8 cellular contexts compared by ENCODE assay signal in genomic region chr3:172750069-172750367, GRCh38. TPM values are rescaled to one million over a fixed set of nuclear protein-coding genes. Genes with fewer than 3 reads are reported as not detected.
DNase-seq lines count a peak whose midpoint lies in the region; TF ChIP-seq lines count a peak whose summit lies in the region.

No MANE protein-coding gene starts in this region.

- H3K9me3 ChIP-seq in DOHH2 (ENCODE audit: control insufficient read depth, insufficient read depth, low read length) (no peaks in the 10 kb centered on the region), NT2/D1 (ENCODE audit: insufficient read depth, low read length) (0 out of 2 replicates have a peak, but pooled peaks cover 5% of the 10 kb centered on the region), parathyroid adenoma (ENCODE audit: control insufficient read depth, low read length) (no peaks in the 10 kb centered on the region)

- H3K79me2 ChIP-seq in DOHH2 (ENCODE audit: control insufficient read depth, low read length) (peaks cover 44% of the 10 kb centered on the region), parathyroid adenoma (no peaks in the 10 kb centered on the region)

- H3K4me2 ChIP-seq in DOHH2 (ENCODE audit: low read length) (peak overlapping the region; percentile 76), parathyroid adenoma (ENCODE audit: low read length) (peak overlapping the region; percentile 100)

- DNase-seq in NT2/D1 (ENCODE audit: low read depth, low spot score) (no peak), epithelial cell of prostate (ENCODE audit: low read depth, low spot score) (no peak), dermis blood vessel endothelial cell (no peak), activated gamma-delta T cell treated with Interleukin-2 at 50 U/mL for 16 hours (no peak), KBM-7 (no peak)
- DNase-seq in activated CD4-positive, CD25-positive, alpha-beta regulatory T cell treated with anti-CD3 and anti-CD28 coated beads, Interleukin-2, amount 50 U/mL, for 72 hours, result no peak

- H3K9ac ChIP-seq in NT2/D1 (ENCODE audit: insufficient read length, low read depth) (peak overlapping the region; percentile 43), parathyroid adenoma (no peak overlapping the region)

- H3K27me3 ChIP-seq in DOHH2 (ENCODE audit: control insufficient read depth, low read length) (0 out of 2 replicates have a peak, but pooled peaks cover 2% of the 10 kb centered on the region), NT2/D1 (ENCODE audit: insufficient read depth, insufficient read length) (no peaks in the 10 kb centered on the region), parathyroid adenoma (ENCODE audit: control insufficient read depth, insufficient read depth, low read length) (no peaks in the 10 kb centered on the region)

- no peaks in the 10 kb centered on the region for H3F3A ChIP-seq in DOHH2 (ENCODE audit: control insufficient read depth, insufficient read depth)

- H4K20me1 ChIP-seq in DOHH2 (ENCODE audit: control insufficient read depth, insufficient read depth, low read depth, low read length), result no peaks in the 10 kb centered on the region

- H3K9me2 ChIP-seq in DOHH2 (replicated peaks; ENCODE audit: control insufficient read depth, low read length), result no peaks in the 10 kb centered on the region

- H2AFZ ChIP-seq in parathyroid adenoma, result peak overlapping the region; percentile 89

- H3K4me3 ChIP-seq in DOHH2 (ENCODE audit: low read length) (peak overlapping the region; percentile 95), NT2/D1 (ENCODE audit: insufficient read length, low read depth) (peak overlapping the region; percentile 81), parathyroid adenoma (ENCODE audit: low read depth, low read length) (peak overlapping the region; percentile 78)

- H3K36me3 ChIP-seq in DOHH2 (ENCODE audit: control insufficient read depth, low read length) (peaks cover 36% of the 10 kb centered on the region), NT2/D1 (ENCODE audit: insufficient read depth, insufficient read length, low read length) (peaks cover 27% of the 10 kb centered on the region), parathyroid adenoma (ENCODE audit: control insufficient read depth, insufficient read depth, low read length) (no peaks in the 10 kb centered on the region)

- TF ChIP-seq CTCF in DOHH2 (IDR thresholded peaks at IDR 0.05; ENCODE audit: low read depth, low read length, poor library complexity, severe bottlenecking), result no peak
- no peak for TF ChIP-seq CTCF in parathyroid adenoma (IDR thresholded peaks at IDR 0.05)

- H3K4me1 ChIP-seq in DOHH2 (ENCODE audit: control insufficient read depth, low read length) (peaks cover 24% of the 10 kb centered on the region), NT2/D1 (ENCODE audit: insufficient read depth, insufficient read length) (no peaks in the 10 kb centered on the region), parathyroid adenoma (no peaks in the 10 kb centered on the region)

- in situ Hi-C loops in KBM-7 (cut with MboI; ENCODE audit: low pct_unique_long_range_greater_than_20kb, low sequenced_read_pairs), result no loop called here

- H3K27ac ChIP-seq in DOHH2 (ENCODE audit: low read depth, low read length), result peak overlapping the region; percentile 33; the same call in 1 of the 2 replicates
- peak overlapping the region; percentile 96 for H3K27ac ChIP-seq in epithelial cell of prostate
- H3K27ac ChIP-seq in parathyroid adenoma, result peak overlapping the region; percentile 67

RNA-seq across cellular contexts. Expression of gene ECT2, which starts 0.5 kb away (rescaled TPM):
- total RNA-seq in dermis blood vessel endothelial cell, result 34.0 and 55.3 TPM in 2 replicates

RNA-seq across cellular contexts. Expression of gene NCEH1, which starts 39.2 kb away (rescaled TPM):
- total RNA-seq in dermis blood vessel endothelial cell, result 5.4 and 14.4 TPM in 2 replicates

Comparison
In these comparisons a context has a peak if more than half of its experiments do, and no peak if none do; other contexts are left out.
1. H3K27ac ChIP-seq: peak in every context shown above with its lines; median percentile 96 in epithelial cell of prostate; 67 in parathyroid adenoma; 33 in DOHH2.